In genomic region chr16:72847187-72848044, GRCh38 we compare ENCODE assay signal across 8 cellular contexts.
DNase-seq lines count a peak whose midpoint lies in the region; ATAC-seq and TF ChIP-seq lines count a peak whose summit lies in the region.

No MANE protein-coding gene starts in this region.

- TF ChIP-seq CTCF in hepatocyte (IDR thresholded peaks at IDR 0.05; ENCODE audit: poor library complexity) (peak; percentile 48), tibial artery (IDR thresholded peaks at IDR 0.05) (peak; percentile 37 to 54)

- H2AFZ ChIP-seq in hepatocyte, result no peak overlapping the region

- H3K27ac ChIP-seq in hepatocyte (no peak overlapping the region), tibial artery (peak overlapping the region; percentile 96 to 99)

- POLR2A ChIA-PET in activated naive CD8-positive, alpha-beta T cell treated with anti-CD3 and anti-CD28 coated beads, Interleukin-2, amount 10 ng/mL, durations not matched to agents 7 days and 5 days (lab: Charles Lee), result no interaction called here

- peaks cover 7% of the 10 kb centered on the region for H3K4me1 ChIP-seq in hepatocyte (ENCODE audit: insufficient read depth)
- H3K4me1 ChIP-seq in tibial artery, result peaks cover 0 to 96% (median 74%) of the 10 kb centered on the region in 4 donors

- no peak overlapping the region for H3K4me3 ChIP-seq in hepatocyte
- H3K4me3 ChIP-seq in tibial artery, result peak overlapping the region; percentile 38 to 46

- peak; percentile 76 for ATAC-seq in activated naive CD8-positive, alpha-beta T cell treated with anti-CD3 and anti-CD28 coated beads, Interleukin-2, amount 10 ng/mL, durations not matched to agents 7 days and 5 days (ENCODE audit: low read depth)

- no peaks in the 10 kb centered on the region for H3K36me3 Mint-ChIP-seq in activated naive CD8-positive, alpha-beta T cell treated with anti-CD3 and anti-CD28 coated beads, Interleukin-2, amount 10 ng/mL, durations not matched to agents 7 days and 5 days

- peaks cover 26% of the 10 kb centered on the region for H3K79me2 ChIP-seq in hepatocyte

- H4K20me1 ChIP-seq in hepatocyte (ENCODE audit: insufficient read depth, poor library complexity, severe bottlenecking), result peaks cover 4% of the 10 kb centered on the region

- H3K36me3 ChIP-seq in hepatocyte (replicated peaks; ENCODE audit: insufficient read depth, low read depth) (no peaks in the 10 kb centered on the region), tibial artery (no peaks in the 10 kb centered on the region)

- intact Hi-C loops in tibial artery (cut with DNase I; ENCODE audit: low total_unique reads), result loop anchor here (5.0 kb wide), 1 partner anchor 220 kb away; no protein-coding TSS in a partner anchor

- 74% methylated on average over 11 of the region's 11 CpGs for WGBS in hepatocyte (ENCODE audit: low lambda C conversion rate, missing lambda C conversion rate)

- no peak overlapping the region for H3K4me2 ChIP-seq in hepatocyte

- H3K27ac Mint-ChIP-seq in activated naive CD8-positive, alpha-beta T cell treated with anti-CD3 and anti-CD28 coated beads, Interleukin-2, amount 10 ng/mL, durations not matched to agents 7 days and 5 days, result no peak overlapping the region

- H3K9me3 ChIP-seq in hepatocyte (ENCODE audit: low read depth) (no peaks in the 10 kb centered on the region), tibial artery (no peaks in the 10 kb centered on the region)

- H3K4me3 Mint-ChIP-seq in activated naive CD8-positive, alpha-beta T cell treated with anti-CD3 and anti-CD28 coated beads, Interleukin-2, amount 10 ng/mL, durations not matched to agents 7 days and 5 days, result no peak overlapping the region

- H3K27me3 Mint-ChIP-seq in activated naive CD8-positive, alpha-beta T cell treated with anti-CD3 and anti-CD28 coated beads, Interleukin-2, amount 10 ng/mL, durations not matched to agents 7 days and 5 days, result peaks cover 28% of the 10 kb centered on the region

- H3K4me1 Mint-ChIP-seq in activated naive CD8-positive, alpha-beta T cell treated with anti-CD3 and anti-CD28 coated beads, Interleukin-2, amount 10 ng/mL, durations not matched to agents 7 days and 5 days, result peaks cover 33% of the 10 kb centered on the region

- no peaks in the 10 kb centered on the region for H3K9me2 ChIP-seq in hepatocyte (replicated peaks; ENCODE audit: insufficient read depth)

- H3K9me3 Mint-ChIP-seq in activated naive CD8-positive, alpha-beta T cell treated with anti-CD3 and anti-CD28 coated beads, Interleukin-2, amount 10 ng/mL, durations not matched to agents 7 days and 5 days, result no peaks in the 10 kb centered on the region

- DNase-seq in SKM-1 treated with dmso at 0.1 percent for 144 hours (lab: John Stamatoyannopoulos, UW; ENCODE audit: unreplicated experiment) (peak; percentile 16), SKM-1 (lab: John Stamatoyannopoulos, UW; ENCODE audit: unreplicated experiment) (no peak), HK-2 (ENCODE audit: unreplicated experiment) (peak; percentile 32), hepatocyte (ENCODE audit: low spot score) (peak; percentile 50), tibial artery (no peak), NCI-H2196 treated with DMSO at 0.1 percent for 48 hours (lab: John Stamatoyannopoulos, UW; ENCODE audit: unreplicated experiment) (no peak), cerebellar nuclear complex (lab: John Stamatoyannopoulos, UW) (no peak)
- DNase-seq in activated naive CD8-positive, alpha-beta T cell treated with anti-CD3 and anti-CD28 coated beads, Interleukin-2, amount 10 ng/mL, durations not matched to agents 7 days and 5 days, result no peak

- H3K27me3 ChIP-seq in hepatocyte, result no peaks in the 10 kb centered on the region
- H3K27me3 ChIP-seq in tibial artery, result no peaks in the 10 kb centered on the region

Comparison
In these comparisons a context has a peak if more than half of its experiments do, and no peak if none do; other contexts are left out.
1. DNase-seq: peak in SKM-1 treated with dmso at 0.1 percent for 144 hours (single experiment), HK-2 (single experiment) and hepatocyte (single experiment); none in SKM-1 (single experiment), activated naive CD8-positive, alpha-beta T cell treated with anti-CD3 and anti-CD28 coated beads, Interleukin-2, amount 10 ng/mL, durations not matched to agents 7 days and 5 days (single experiment), tibial artery (0 of 2), NCI-H2196 treated with DMSO at 0.1 percent for 48 hours (single experiment) and cerebellar nuclear complex (0 of 2).